Comparison of ENCODE assay signal across 8 cellular contexts in the genomic region with DNA sequence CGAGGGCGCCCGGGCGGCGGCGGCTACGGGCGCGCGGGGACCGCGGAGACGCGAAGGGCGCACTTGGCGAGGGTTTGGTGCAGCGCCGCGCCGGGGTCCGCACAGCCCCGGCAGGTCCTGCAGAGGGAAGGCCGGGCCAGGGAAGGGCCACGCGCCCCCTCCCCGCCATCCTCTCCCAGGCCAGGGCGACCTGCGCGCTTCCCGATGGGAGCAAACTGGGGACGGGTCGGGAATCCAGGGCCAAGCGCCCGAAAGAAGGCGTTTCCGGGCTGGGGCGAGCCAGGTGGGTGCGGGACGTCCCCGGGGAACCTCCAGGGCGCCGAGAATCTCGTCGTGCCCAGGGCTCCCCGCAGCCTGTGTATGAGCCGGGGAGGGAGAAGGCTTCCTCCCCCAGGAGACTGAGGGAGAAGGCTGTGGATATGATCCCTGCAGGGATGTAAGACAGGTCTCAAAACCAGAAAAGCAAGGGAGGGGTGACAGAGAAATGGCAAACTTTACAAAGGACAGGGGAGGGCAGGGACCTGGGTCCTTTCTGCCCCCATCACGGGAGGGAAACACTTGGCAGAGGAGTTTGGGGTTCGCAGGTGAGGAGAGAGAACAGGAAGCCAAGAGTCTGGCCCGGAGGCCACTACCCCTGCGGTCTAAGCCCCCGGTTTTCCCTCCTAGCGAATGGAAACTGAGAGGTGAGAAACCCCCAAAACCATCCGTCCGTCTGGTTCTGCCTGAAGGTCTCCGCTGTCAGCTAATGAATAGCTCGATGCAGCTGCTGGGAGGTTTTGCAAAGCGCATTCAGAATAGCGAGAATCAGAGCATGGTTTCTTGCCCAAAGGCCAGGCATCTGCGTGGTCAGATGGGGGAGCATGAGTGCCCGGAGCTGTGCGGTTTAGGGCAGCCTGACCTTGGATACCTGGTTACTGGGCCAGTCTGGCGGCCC. TPM values are rescaled to one million over a fixed set of nuclear protein-coding genes. Genes with fewer than 3 reads are reported as not detected.
DNase-seq lines count a peak whose midpoint lies in the region; ATAC-seq, FAIRE-seq and TF ChIP-seq lines count a peak whose summit lies in the region.

No MANE protein-coding gene starts in this region.

- peaks cover 37% of the 10 kb centered on the region for H3K27me3 ChIP-seq in adrenal gland

- H3K36me3 ChIP-seq in adrenal gland (replicated peaks in 1 of 2), result no peaks in the 10 kb centered on the region

- ATAC-seq in GM21390 (IDR thresholded peaks at IDR 0.05; ENCODE audit: unreplicated experiment), result peak; percentile 85
- ATAC-seq in HG03575 (IDR thresholded peaks at IDR 0.05; ENCODE audit: extremely low read depth, insufficient number of reproducible peaks, low FRiP score, unreplicated experiment), result peak; percentile 66
- ATAC-seq in esophagus mucosa, result peak; percentile 6

- no peak for TF ChIP-seq CTCF in GM12865 (IDR thresholded peaks at IDR 0.05; ENCODE audit: insufficient read depth, low read depth, low read length, missing control alignments)
- TF ChIP-seq CTCF in adrenal gland (IDR thresholded peaks at IDR 0.05), result no peak

- H3K4me3 ChIP-seq in GM12865 (ENCODE audit: low read depth, low read length) (peak overlapping the region; percentile 46), adrenal gland (no peak overlapping the region)

- TF ChIP-seq POLR2A in adrenal gland (IDR thresholded peaks at IDR 0.05) (no peak), H54 (IDR thresholded peaks at IDR 0.05; ENCODE audit: low read depth, low read length) (no peak)

- intact Hi-C loops in adrenal gland (cut with DNase I), result loop anchor here (5.0 to 10.0 kb wide), 3 partner anchors 76 to 214 kb away; a partner anchor contains a TSS

- DNase-seq in GM12865 (ENCODE audit: low read depth) (peak; percentile 91), putamen (ENCODE audit: low spot score) (peak; percentile 45), H4 (ENCODE audit: low spot score) (no peak), adrenal gland (no peak), H54 (ENCODE audit: insufficient read length, low spot score) (no peak)

- 8 to 17% (median 11%) methylated on average over 15 to 62 of the region's 62 CpGs for WGBS in adrenal gland, 4 donors

- H3K9me3 ChIP-seq in adrenal gland (replicated peaks in 1 of 3), result no peaks in the 10 kb centered on the region

- peaks cover 0 to 14% of the 10 kb centered on the region in 2 donors for H3K4me1 ChIP-seq in adrenal gland (replicated peaks in 1 of 2)

- no peak for FAIRE-seq in H54 (lab: Jason Lieb, UNC)

- H3K27ac ChIP-seq in adrenal gland, result no peak overlapping the region

RNA-seq across cellular contexts. Expression of a gene that starts 0.7 kb away (rescaled TPM):
- total RNA-seq in esophagus mucosa, result 0.12 TPM
- total RNA-seq in H4 (2014; rRNA removed; shearing (Covaris generic)), result not detected in 2 replicates
- total RNA-seq in adrenal gland, result under 1 TPM in 2 of 8 donors, not detected in 6; 0.14 to 0.36 TPM
- under 1 TPM; 0.07 to 0.32 (median 0.07) TPM for polyA plus RNA-seq in adrenal gland

RNA-seq across cellular contexts. Expression of a gene that starts 56.9 kb away (rescaled TPM):
- total RNA-seq in esophagus mucosa (11.7 TPM), adrenal gland (10 to 100 TPM; 34.8 to 86.3 (median 60.3) TPM)
- 25.2 and 25.3 TPM in 2 replicates for total RNA-seq in H4 (2014; rRNA removed; shearing (Covaris generic))
- 10 to 100 TPM in 2 of 3 donors, 1 to 10 TPM in 1; 5.4 to 38.4 (median 21.3) TPM for polyA plus RNA-seq in adrenal gland

Comparison
In these comparisons a context has a peak if more than half of its experiments do, and no peak if none do; other contexts are left out.
1. DNase-seq: peak in GM12865 (single experiment) and putamen (single experiment); none in H4 (single experiment), adrenal gland (0 of 7) and H54 (single experiment).
2. ATAC-seq: peak in every context shown above with its lines; median percentile 85 in GM21390; 66 in HG03575; 6 in esophagus mucosa.